2 cellular contexts compared by ENCODE assay signal in genomic region chr15:89668174-89668573, GRCh38.
A peak's percentile ranks its signal among the peaks of the same experiment; 100 is the strongest.
TF ChIP-seq lines count a peak whose summit lies in the region.

No MANE protein-coding gene starts in this region.

TF ChIP-seq in HepG2, 621 proteins besides CTCF, POLR2A, EP300 and RAD21:
- peak; percentile 81 to 84 for TF ChIP-seq MAFK (conservative IDR thresholded peaks at IDR 0.05 in 1 of 2, IDR thresholded peaks at IDR 0.05 in 1 of 2; ENCODE audit: low read length in 2 of 2)
- TF ChIP-seq ZNF205 (CRISPR knock-in tag; IDR thresholded peaks at IDR 0.05), result no peak
- TF ChIP-seq, protein P1, sequence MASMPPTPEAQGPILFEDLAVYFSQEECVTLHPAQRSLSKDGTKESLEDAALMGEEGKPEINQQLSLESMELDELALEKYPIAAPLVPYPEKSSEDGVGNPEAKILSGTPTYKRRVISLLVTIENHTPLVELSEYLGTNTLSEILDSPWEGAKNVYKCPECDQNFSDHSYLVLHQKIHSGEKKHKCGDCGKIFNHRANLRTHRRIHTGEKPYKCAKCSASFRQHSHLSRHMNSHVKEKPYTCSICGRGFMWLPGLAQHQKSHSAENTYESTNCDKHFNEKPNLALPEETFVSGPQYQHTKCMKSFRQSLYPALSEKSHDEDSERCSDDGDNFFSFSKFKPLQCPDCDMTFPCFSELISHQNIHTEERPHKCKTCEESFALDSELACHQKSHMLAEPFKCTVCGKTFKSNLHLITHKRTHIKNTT (CRISPR knock-in tag; IDR thresholded peaks at IDR 0.05), result no peak
- no peak for TF ChIP-seq GTF2F1 (IDR thresholded peaks at IDR 0.05; ENCODE audit: low read length)
- TF ChIP-seq RBM39 (IDR thresholded peaks at IDR 0.05; ENCODE audit: low read depth, low read length, poor library complexity, severe bottlenecking), result no peak
- TF ChIP-seq ZNF432 (CRISPR knock-in tag; IDR thresholded peaks at IDR 0.05; ENCODE audit: borderline replicate concordance), result no peak
- peak; percentile 79 for TF ChIP-seq MAFF (IDR thresholded peaks at IDR 0.05; ENCODE audit: low read depth, low read length)
- TF ChIP-seq HDAC1 (CRISPR knock-in tag; IDR thresholded peaks at IDR 0.05), result no peak
- TF ChIP-seq RARG (CRISPR knock-in tag; IDR thresholded peaks at IDR 0.05; ENCODE audit: low read depth), result no peak

TF ChIP-seq in HEK293, 187 proteins besides CTCF, POLR2A, EP300 and RAD21:
- TF ChIP-seq ZBTB6 (tag by site-specific recombination; IDR thresholded peaks at IDR 0.05) (no peak), ZNF146 (tag by site-specific recombination; IDR thresholded peaks at IDR 0.05) (peak; percentile 78; the same call in 1 of the 2 replicates)
TF ChIP-seq in HEK293: peak in this region for 1.
